17 cellular contexts compared by ENCODE assay signal in the genomic region with DNA sequence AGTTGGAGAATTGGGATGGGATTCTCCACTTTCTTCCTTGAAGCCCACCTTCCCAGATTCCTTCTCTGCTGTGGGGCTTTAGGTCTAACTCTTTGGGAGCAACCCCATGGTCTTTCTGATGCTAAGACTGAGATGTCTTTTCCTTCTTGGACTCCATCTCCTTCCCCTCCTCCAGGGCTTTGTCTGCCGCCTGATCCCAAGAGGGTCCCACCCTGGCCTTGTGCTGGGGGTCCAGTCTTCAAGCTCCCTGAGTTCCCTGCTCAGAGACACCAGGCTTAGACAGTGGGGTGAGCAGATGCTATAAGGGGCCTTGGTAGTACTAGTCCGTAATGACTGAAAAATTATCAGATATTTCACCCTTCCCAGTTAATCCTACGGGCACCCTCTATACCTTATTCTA.
DNase-seq lines count a peak whose midpoint lies in the region; ATAC-seq and TF ChIP-seq lines count a peak whose summit lies in the region.
"Had no signal": no experiment of that assay in that cellular context is flagged by ENCODE, and none has a peak within 500 bp of the region (broad histone marks: within the 10 kb centered on the region; RNA-seq: fewer than 3 reads in every experiment).

No MANE protein-coding gene starts in this region.

- TF ChIP-seq POLR2A in spleen (IDR thresholded peaks at IDR 0.05): no peak
- TF ChIP-seq POLR2A in vagina (IDR thresholded peaks at IDR 0.05): no peak
- TF ChIP-seq POLR2A in transverse colon (IDR thresholded peaks at IDR 0.05): no peak
- TF ChIP-seq POLR2A in uterus (IDR thresholded peaks at IDR 0.05): no peak

- DNase-seq in adipocyte (ENCODE audit: low read depth): no peak
- peak; percentile 28 for DNase-seq in islet precursor cell
- peak; percentile 41 for DNase-seq in spleen
- peak; percentile 40 to 58 for DNase-seq in vagina (ENCODE audit: extremely low spot score in 2 of 2)
- no peak for DNase-seq in transverse colon
- no peak for DNase-seq in uterus
- DNase-seq: ACHN; BE2C; C1 segment of cervical spinal cord; Caco-2; CD4-positive, CD25-positive, alpha-beta regulatory T cell; GOT3; H7; HFFc6 had no signal

- TF ChIP-seq EP300 in transverse colon (IDR thresholded peaks at IDR 0.05; ENCODE audit: low read depth): no peak

- no peaks in the 10 kb centered on the region for H3K9me3 ChIP-seq in adipocyte (ENCODE audit: control insufficient read depth, low read length)
- H3K9me3 ChIP-seq in spleen: no peaks in the 10 kb centered on the region
- no peaks in the 10 kb centered on the region for H3K9me3 ChIP-seq in vagina
- no peaks in the 10 kb centered on the region for H3K9me3 ChIP-seq in transverse colon
- no peaks in the 10 kb centered on the region for H3K9me3 ChIP-seq in uterus
- H3K9me3 ChIP-seq: BE2C, Caco-2 had no signal

- H3K27me3 ChIP-seq in adipocyte (replicated peaks; ENCODE audit: control insufficient read depth, insufficient read depth, low read length): no peaks in the 10 kb centered on the region
- H3K27me3 ChIP-seq in spleen (replicated peaks in 1 of 7): no peaks in the 10 kb centered on the region
- H3K27me3 ChIP-seq in vagina: no peaks in the 10 kb centered on the region
- H3K27me3 ChIP-seq in transverse colon: no peaks in the 10 kb centered on the region
- no peaks in the 10 kb centered on the region for H3K27me3 ChIP-seq in uterus
- H3K27me3 ChIP-seq: BE2C had no signal

- intact Hi-C loops in spleen (cut with DNase I; ENCODE audit: low total_unique reads) (no loop called here), vagina (cut with DNase I) (no loop called here), transverse colon (cut with DNase I; ENCODE audit: low total_unique reads) (no loop called here), uterus (cut with DNase I; ENCODE audit: low total_unique reads) (no loop called here)

- H3K27ac ChIP-seq in spleen (no peak overlapping the region), vagina (no peak overlapping the region), transverse colon (no peak overlapping the region), uterus (no peak overlapping the region)

- H3K9ac ChIP-seq in adipocyte (ENCODE audit: low read length): peak overlapping the region; percentile 65

- H3K4me3 ChIP-seq in adipocyte (ENCODE audit: low read length): peak overlapping the region; percentile 65
- no peak overlapping the region for H3K4me3 ChIP-seq in spleen
- H3K4me3 ChIP-seq in vagina: no peak overlapping the region
- no peak overlapping the region for H3K4me3 ChIP-seq in transverse colon
- no peak overlapping the region for H3K4me3 ChIP-seq in uterus

- H3K36me3 ChIP-seq in adipocyte (ENCODE audit: control insufficient read depth, insufficient read depth, low read length, severe bottlenecking): no peaks in the 10 kb centered on the region
- H3K36me3 ChIP-seq in spleen: no peaks in the 10 kb centered on the region
- no peaks in the 10 kb centered on the region for H3K36me3 ChIP-seq in vagina
- no peaks in the 10 kb centered on the region for H3K36me3 ChIP-seq in transverse colon
- no peaks in the 10 kb centered on the region for H3K36me3 ChIP-seq in uterus
- H3K36me3 ChIP-seq: BE2C had no signal

- TF ChIP-seq CTCF in spleen (IDR thresholded peaks at IDR 0.05 in 8 of 11, conservative IDR thresholded peaks at IDR 0.05 in 3 of 11) (no peak), vagina (IDR thresholded peaks at IDR 0.05) (no peak), transverse colon (IDR thresholded peaks at IDR 0.05) (no peak), uterus (IDR thresholded peaks at IDR 0.05) (no peak)

- ATAC-seq in GM21423 (IDR thresholded peaks at IDR 0.05; ENCODE audit: unreplicated experiment): no peak
- ATAC-seq: HCT116, HepG2 had no signal

- H3K4me1 ChIP-seq in adipocyte (ENCODE audit: control insufficient read depth, insufficient read depth, low read length) (peaks cover 17% of the 10 kb centered on the region), spleen (no peaks in the 10 kb centered on the region), vagina (peaks cover 4% of the 10 kb centered on the region), transverse colon (no peaks in the 10 kb centered on the region), uterus (no peaks in the 10 kb centered on the region)
- H3K4me1 ChIP-seq: BE2C, Caco-2 had no signal

- in situ Hi-C loops in transverse colon (cut with MboI; ENCODE audit: low pct_ligation_motif_present in 1 of 4, low pct_unique_long_range_greater_than_20kb in 1 of 4, low sequenced_read_pairs in 3 of 4): no loop called here

- 75 to 92% (median 88%) methylated on average over 3 of the region's 3 CpGs for WGBS in spleen, 5 donors
- 87% methylated on average over 3 of the region's 3 CpGs; no CpG with 5 or more reads in 1 of the 2 donors for WGBS in transverse colon (ENCODE audit: low coverage in 1 of 2), 2 donors

Comparison
In these comparisons a context has a peak if more than half of its experiments do, and no peak if none do; other contexts are left out.
1. DNase-seq: peak in islet precursor cell (single experiment), spleen (single experiment) and vagina (2 of 2); none in adipocyte (single experiment), transverse colon (single experiment) and uterus (0 of 2).